ENCODE assay signal across 1 cellular context in the genomic region with DNA sequence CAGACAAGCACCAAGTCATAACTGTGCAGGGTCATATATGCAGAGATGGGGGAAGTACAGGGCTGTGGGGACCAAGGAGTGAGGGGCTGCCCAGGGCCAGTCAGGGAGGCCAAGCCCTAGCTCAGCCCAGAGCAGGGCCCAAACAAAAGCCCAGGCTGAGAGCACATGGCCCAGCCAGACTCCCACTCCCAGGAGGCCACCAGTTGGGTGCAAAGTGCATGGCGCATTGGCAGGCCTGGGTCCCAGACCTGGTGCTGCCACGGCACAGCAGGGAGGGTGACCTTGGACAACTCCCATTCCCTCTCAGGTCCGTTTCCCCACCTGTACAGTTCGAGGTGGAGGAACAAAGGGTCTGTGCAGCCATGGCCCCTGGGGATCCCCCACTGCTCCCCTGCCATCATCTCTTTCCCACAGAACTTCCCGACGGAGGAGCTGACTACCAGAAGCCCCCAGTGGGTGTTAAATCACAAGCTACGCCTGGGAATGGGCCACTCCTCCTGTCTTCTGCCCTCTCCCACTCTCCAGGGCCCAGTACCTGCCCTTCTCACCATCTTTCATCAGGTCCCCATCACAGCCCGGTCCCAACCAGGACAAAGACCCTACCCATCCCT.
TF ChIP-seq lines count a peak whose summit lies in the region.

No MANE protein-coding gene starts in this region.

TF ChIP-seq in HepG2, 621 proteins besides CTCF, POLR2A, EP300 and RAD21 (continued from another document and continues in another):
- TF ChIP-seq, protein P1, sequence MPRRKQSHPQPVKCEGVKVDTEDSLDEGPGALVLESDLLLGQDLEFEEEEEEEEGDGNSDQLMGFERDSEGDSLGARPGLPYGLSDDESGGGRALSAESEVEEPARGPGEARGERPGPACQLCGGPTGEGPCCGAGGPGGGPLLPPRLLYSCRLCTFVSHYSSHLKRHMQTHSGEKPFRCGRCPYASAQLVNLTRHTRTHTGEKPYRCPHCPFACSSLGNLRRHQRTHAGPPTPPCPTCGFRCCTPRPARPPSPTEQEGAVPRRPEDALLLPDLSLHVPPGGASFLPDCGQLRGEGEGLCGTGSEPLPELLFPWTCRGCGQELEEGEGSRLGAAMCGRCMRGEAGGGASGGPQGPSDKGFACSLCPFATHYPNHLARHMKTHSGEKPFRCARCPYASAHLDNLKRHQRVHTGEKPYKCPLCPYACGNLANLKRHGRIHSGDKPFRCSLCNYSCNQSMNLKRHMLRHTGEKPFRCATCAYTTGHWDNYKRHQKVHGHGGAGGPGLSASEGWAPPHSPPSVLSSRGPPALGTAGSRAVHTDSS (CRISPR knock-in tag; conservative IDR thresholded peaks at IDR 0.05), result no peak
- TF ChIP-seq ZNF670 (CRISPR knock-in tag; IDR thresholded peaks at IDR 0.05; ENCODE audit: borderline replicate concordance) (peak; percentile 91; the same call in 1 of the 2 replicates), ZBTB20 (CRISPR knock-in tag; IDR thresholded peaks at IDR 0.05; ENCODE audit: borderline replicate concordance, low read depth) (peak; percentile 89; the same call in 1 of the 2 replicates), ZNF276 (CRISPR knock-in tag; IDR thresholded peaks at IDR 0.05; ENCODE audit: low read depth) (peak; percentile 25; the same call in 1 of the 2 replicates), NPAS2 (CRISPR knock-in tag; IDR thresholded peaks at IDR 0.05; ENCODE audit: borderline replicate concordance) (no peak), GATA4 (IDR thresholded peaks at IDR 0.05; ENCODE audit: borderline replicate concordance, low read depth) (no peak; the same call in none of the 2 replicates), ELK4 (CRISPR knock-in tag; IDR thresholded peaks at IDR 0.05; ENCODE audit: borderline replicate concordance) (no peak), EED (CRISPR knock-in tag; IDR thresholded peaks at IDR 0.05) (peak; percentile 74), CHCHD3 (CRISPR knock-in tag; IDR thresholded peaks at IDR 0.05) (0 out of 2 replicates have a peak, but pooled peaks have one; percentile 33), ZNF260 (CRISPR knock-in tag; IDR thresholded peaks at IDR 0.05; ENCODE audit: borderline replicate concordance, low read depth) (no peak), ARNT2 (CRISPR knock-in tag; IDR thresholded peaks at IDR 0.05; ENCODE audit: low read depth) (peak; percentile 36), ZNF460 (CRISPR knock-in tag; IDR thresholded peaks at IDR 0.05; ENCODE audit: borderline replicate concordance) (peak; percentile 47; the same call in 1 of the 2 replicates), ATF1 (CRISPR knock-in tag; IDR thresholded peaks at IDR 0.05) (no peak), SIN3A (IDR thresholded peaks at IDR 0.05; ENCODE audit: borderline replicate concordance, low read depth, low read length) (no peak), ZBTB14 (CRISPR knock-in tag; IDR thresholded peaks at IDR 0.05) (no peak), ARID2 (CRISPR knock-in tag; IDR thresholded peaks at IDR 0.05; ENCODE audit: borderline replicate concordance) (peak; percentile 81; the same call in 1 of the 2 replicates), HOXA3 (CRISPR knock-in tag; IDR thresholded peaks at IDR 0.05) (peak; percentile 88), NCOA2 (CRISPR knock-in tag; IDR thresholded peaks at IDR 0.05) (peak; percentile 62), MTF2 (CRISPR knock-in tag; IDR thresholded peaks at IDR 0.05; ENCODE audit: borderline replicate concordance) (no peak), AGO2 (optimal IDR thresholded peaks at IDR 0.05; ENCODE audit: low read depth, low read length) (peak; percentile 90), ZNF232 (CRISPR knock-in tag; IDR thresholded peaks at IDR 0.05; ENCODE audit: borderline replicate concordance) (no peak), SRSF1 (optimal IDR thresholded peaks at IDR 0.05; ENCODE audit: low read depth, low read length) (peak; percentile 10), ZNF543 (CRISPR knock-in tag; IDR thresholded peaks at IDR 0.05) (peak; percentile 42; the same call in 1 of the 2 replicates), ZNF597 (CRISPR knock-in tag; IDR thresholded peaks at IDR 0.05) (no peak)
- TF ChIP-seq, protein P2, sequence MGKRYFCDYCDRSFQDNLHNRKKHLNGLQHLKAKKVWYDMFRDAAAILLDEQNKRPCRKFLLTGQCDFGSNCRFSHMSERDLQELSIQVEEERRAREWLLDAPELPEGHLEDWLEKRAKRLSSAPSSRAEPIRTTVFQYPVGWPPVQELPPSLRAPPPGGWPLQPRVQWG (CRISPR knock-in tag; IDR thresholded peaks at IDR 0.05; ENCODE audit: borderline replicate concordance, low read depth), result no peak
- TF ChIP-seq, protein P3, sequence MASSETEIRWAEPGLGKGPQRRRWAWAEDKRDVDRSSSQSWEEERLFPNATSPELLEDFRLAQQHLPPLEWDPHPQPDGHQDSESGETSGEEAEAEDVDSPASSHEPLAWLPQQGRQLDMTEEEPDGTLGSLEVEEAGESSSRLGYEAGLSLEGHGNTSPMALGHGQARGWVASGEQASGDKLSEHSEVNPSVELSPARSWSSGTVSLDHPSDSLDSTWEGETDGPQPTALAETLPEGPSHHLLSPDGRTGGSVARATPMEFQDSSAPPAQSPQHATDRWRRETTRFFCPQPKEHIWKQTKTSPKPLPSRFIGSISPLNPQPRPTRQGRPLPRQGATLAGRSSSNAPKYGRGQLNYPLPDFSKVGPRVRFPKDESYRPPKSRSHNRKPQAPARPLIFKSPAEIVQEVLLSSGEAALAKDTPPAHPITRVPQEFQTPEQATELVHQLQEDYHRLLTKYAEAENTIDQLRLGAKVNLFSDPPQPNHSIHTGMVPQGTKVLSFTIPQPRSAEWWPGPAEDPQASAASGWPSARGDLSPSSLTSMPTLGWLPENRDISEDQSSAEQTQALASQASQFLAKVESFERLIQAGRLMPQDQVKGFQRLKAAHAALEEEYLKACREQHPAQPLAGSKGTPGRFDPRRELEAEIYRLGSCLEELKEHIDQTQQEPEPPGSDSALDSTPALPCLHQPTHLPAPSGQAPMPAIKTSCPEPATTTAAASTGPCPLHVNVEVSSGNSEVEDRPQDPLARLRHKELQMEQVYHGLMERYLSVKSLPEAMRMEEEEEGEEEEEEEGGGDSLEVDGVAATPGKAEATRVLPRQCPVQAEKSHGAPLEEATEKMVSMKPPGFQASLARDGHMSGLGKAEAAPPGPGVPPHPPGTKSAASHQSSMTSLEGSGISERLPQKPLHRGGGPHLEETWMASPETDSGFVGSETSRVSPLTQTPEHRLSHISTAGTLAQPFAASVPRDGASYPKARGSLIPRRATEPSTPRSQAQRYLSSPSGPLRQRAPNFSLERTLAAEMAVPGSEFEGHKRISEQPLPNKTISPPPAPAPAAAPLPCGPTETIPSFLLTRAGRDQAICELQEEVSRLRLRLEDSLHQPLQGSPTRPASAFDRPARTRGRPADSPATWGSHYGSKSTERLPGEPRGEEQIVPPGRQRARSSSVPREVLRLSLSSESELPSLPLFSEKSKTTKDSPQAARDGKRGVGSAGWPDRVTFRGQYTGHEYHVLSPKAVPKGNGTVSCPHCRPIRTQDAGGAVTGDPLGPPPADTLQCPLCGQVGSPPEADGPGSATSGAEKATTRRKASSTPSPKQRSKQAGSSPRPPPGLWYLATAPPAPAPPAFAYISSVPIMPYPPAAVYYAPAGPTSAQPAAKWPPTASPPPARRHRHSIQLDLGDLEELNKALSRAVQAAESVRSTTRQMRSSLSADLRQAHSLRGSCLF (CRISPR knock-in tag; IDR thresholded peaks at IDR 0.05; ENCODE audit: borderline replicate concordance), result no peak
- TF ChIP-seq, protein P4, sequence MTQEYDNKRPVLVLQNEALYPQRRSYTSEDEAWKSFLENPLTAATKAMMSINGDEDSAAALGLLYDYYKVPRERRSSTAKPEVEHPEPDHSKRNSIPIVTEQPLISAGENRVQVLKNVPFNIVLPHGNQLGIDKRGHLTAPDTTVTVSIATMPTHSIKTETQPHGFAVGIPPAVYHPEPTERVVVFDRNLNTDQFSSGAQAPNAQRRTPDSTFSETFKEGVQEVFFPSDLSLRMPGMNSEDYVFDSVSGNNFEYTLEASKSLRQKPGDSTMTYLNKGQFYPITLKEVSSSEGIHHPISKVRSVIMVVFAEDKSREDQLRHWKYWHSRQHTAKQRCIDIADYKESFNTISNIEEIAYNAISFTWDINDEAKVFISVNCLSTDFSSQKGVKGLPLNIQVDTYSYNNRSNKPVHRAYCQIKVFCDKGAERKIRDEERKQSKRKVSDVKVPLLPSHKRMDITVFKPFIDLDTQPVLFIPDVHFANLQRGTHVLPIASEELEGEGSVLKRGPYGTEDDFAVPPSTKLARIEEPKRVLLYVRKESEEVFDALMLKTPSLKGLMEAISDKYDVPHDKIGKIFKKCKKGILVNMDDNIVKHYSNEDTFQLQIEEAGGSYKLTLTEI (CRISPR knock-in tag; conservative IDR thresholded peaks at IDR 0.05), result no peak
- TF ChIP-seq, protein P5, sequence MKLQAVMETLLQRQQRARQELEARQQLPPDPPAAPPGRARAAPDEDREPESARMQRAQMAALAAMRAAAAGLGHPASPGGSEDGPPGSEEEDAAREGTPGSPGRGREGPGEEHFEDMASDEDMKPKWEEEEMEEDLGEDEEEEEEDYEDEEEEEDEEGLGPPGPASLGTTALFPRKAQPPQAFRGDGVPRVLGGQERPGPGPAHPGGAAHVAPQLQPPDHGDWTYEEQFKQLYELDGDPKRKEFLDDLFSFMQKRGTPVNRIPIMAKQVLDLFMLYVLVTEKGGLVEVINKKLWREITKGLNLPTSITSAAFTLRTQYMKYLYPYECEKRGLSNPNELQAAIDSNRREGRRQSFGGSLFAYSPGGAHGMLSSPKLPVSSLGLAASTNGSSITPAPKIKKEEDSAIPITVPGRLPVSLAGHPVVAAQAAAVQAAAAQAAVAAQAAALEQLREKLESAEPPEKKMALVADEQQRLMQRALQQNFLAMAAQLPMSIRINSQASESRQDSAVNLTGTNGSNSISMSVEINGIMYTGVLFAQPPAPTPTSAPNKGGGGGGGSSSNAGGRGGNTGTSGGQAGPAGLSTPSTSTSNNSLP (IDR thresholded peaks at IDR 0.05; ENCODE audit: low read depth, low read length), result no peak
- TF ChIP-seq, protein P6, sequence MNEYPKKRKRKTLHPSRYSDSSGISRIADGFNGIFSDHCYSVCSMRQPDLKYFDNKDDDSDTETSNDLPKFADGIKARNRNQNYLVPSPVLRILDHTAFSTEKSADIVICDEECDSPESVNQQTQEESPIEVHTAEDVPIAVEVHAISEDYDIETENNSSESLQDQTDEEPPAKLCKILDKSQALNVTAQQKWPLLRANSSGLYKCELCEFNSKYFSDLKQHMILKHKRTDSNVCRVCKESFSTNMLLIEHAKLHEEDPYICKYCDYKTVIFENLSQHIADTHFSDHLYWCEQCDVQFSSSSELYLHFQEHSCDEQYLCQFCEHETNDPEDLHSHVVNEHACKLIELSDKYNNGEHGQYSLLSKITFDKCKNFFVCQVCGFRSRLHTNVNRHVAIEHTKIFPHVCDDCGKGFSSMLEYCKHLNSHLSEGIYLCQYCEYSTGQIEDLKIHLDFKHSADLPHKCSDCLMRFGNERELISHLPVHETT (CRISPR knock-in tag; conservative IDR thresholded peaks at IDR 0.05), result peak; percentile 46; the same call in 1 of the 2 replicates
- TF ChIP-seq, protein P7, sequence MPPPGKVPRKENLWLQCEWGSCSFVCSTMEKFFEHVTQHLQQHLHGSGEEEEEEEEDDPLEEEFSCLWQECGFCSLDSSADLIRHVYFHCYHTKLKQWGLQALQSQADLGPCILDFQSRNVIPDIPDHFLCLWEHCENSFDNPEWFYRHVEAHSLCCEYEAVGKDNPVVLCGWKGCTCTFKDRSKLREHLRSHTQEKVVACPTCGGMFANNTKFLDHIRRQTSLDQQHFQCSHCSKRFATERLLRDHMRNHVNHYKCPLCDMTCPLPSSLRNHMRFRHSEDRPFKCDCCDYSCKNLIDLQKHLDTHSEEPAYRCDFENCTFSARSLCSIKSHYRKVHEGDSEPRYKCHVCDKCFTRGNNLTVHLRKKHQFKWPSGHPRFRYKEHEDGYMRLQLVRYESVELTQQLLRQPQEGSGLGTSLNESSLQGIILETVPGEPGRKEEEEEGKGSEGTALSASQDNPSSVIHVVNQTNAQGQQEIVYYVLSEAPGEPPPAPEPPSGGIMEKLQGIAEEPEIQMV (CRISPR knock-in tag; IDR thresholded peaks at IDR 0.05; ENCODE audit: low read depth), result peak; percentile 74
- TF ChIP-seq, protein P8, sequence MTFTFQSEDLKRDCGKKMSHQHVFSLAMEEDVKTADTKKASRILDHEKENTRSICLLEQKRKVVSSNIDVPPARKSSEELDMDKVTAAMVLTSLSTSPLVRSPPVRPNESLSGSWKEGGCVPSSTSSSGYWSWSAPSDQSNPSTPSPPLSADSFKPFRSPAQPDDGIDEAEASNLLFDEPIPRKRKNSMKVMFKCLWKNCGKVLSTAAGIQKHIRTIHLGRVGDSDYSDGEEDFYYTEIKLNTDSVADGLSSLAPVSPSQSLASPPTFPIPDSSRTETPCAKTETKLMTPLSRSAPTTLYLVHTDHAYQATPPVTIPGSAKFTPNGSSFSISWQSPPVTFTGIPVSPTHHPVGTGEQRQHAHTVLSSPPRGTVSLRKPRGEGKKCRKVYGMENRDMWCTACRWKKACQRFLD (CRISPR knock-in tag; IDR thresholded peaks at IDR 0.05; ENCODE audit: borderline replicate concordance), result 0 out of 2 replicates have a peak, but pooled peaks have one; percentile 55
